Comparison of ENCODE assay signal across 9 cellular contexts in the genomic region with DNA sequence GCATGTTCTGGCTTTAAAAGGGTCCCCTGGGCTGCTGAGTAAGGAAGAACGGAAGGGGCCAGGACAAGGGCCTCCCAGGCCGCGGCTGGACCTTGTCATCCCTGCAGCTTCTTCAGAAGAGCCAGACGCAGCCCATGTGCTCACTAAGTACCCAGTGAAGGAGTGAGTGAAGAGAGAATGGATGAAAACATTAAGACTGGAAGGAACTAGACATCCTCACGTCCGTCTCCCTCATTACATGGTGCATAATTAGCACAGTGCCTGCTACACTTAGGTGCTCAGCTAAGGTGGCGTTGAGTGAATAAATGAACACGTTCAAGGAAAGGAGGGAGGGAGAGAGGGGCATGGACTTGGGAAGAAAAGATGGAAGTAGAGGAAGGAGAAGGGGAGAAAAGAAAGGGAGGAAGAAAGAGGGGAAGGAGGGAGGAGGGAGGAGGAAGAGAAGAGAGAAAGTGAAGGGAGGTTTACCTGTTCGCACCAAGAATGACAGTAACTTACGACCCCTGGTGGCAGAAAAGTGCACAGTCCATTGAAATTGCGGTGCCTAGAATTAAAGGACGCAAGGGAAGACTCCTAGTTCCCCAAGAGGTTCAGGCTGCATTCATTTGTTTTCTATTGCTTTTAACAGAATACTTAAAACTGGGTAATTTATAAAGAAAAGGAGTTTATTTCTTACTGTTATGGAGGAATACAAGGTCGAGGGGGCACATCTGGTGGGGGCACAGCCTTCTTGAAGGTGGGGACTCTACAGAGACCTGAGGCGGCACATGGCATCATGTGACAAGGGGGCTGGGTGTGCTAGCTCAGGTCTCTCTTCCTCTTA. TPM values are rescaled to one million over a fixed set of nuclear protein-coding genes. Genes with fewer than 3 reads are reported as not detected.
DNase-seq lines count a peak whose midpoint lies in the region; ATAC-seq and TF ChIP-seq lines count a peak whose summit lies in the region.
"Had no signal": no experiment of that assay in that cellular context is flagged by ENCODE, and none has a peak within 500 bp of the region (broad histone marks: within the 10 kb centered on the region; RNA-seq: fewer than 3 reads in every experiment).

No MANE protein-coding gene starts in this region.

- no peaks in the 10 kb centered on the region for H3K9me3 ChIP-seq in suprapubic skin

- peak overlapping the region; percentile 70 for H3K4me3 Mint-ChIP-seq in neural crest cell
- H3K4me3 Mint-ChIP-seq: stimulated activated naive CD8-positive, alpha-beta T cell treated with anti-CD3 and anti-CD28 coated beads, Interleukin-15, Interleukin-2, amounts not matched to agents 100 ng/mL and 50 ng/mL, for 24 hours had no signal

- TF ChIP-seq EP300 in suprapubic skin (IDR thresholded peaks at IDR 0.05), result no peak

- no peak overlapping the region for H3K4me3 ChIP-seq in suprapubic skin

- peaks cover 33% of the 10 kb centered on the region for H3K4me1 Mint-ChIP-seq in neural crest cell

- H3K27ac ChIP-seq in suprapubic skin, result no peak overlapping the region

- no peaks in the 10 kb centered on the region for H3K27me3 Mint-ChIP-seq in neural crest cell (ENCODE audit: low read depth)
- H3K27me3 Mint-ChIP-seq: stimulated activated naive CD8-positive, alpha-beta T cell treated with anti-CD3 and anti-CD28 coated beads, Interleukin-15, Interleukin-2, amounts not matched to agents 100 ng/mL and 50 ng/mL, for 24 hours had no signal

- peaks cover 7% of the 10 kb centered on the region for H3K36me3 Mint-ChIP-seq in neural crest cell (ENCODE audit: low read depth)

- peak; percentile 42 for ATAC-seq in HG02759 (IDR thresholded peaks at IDR 0.05; ENCODE audit: unreplicated experiment)
- peak; percentile 30 for ATAC-seq in esophagus mucosa
- no peak for ATAC-seq in HG03460 (IDR thresholded peaks at IDR 0.05; ENCODE audit: unreplicated experiment)

- DNase-seq in C1 segment of cervical spinal cord (lab: John Stamatoyannopoulos, UW), result peak in 8 of 14 donors; percentile 12 to 43 (median 25)
- DNase-seq in NOMO-1 treated with dmso at 0.1 percent for 144 hours (lab: John Stamatoyannopoulos, UW; ENCODE audit: unreplicated experiment), result peak; percentile 13
- peak; percentile 72 for DNase-seq in activated CD8-positive, alpha-beta memory T cell treated with anti-CD3 and anti-CD28 coated beads, Interleukin-2, amount 50 U/mL, for 4 hours
- DNase-seq in neural crest cell (ENCODE audit: low read depth, low spot score), result peak; percentile 72
- no peak for DNase-seq in suprapubic skin (ENCODE audit: low spot score in 2 of 2)

- H3K9me3 Mint-ChIP-seq in neural crest cell, result no peaks in the 10 kb centered on the region
- H3K9me3 Mint-ChIP-seq: stimulated activated naive CD8-positive, alpha-beta T cell treated with anti-CD3 and anti-CD28 coated beads, Interleukin-15, Interleukin-2, amounts not matched to agents 100 ng/mL and 50 ng/mL, for 24 hours had no signal

- TF ChIP-seq POLR2A in suprapubic skin (IDR thresholded peaks at IDR 0.05), result no peak

- H3K4me1 ChIP-seq in suprapubic skin, result peaks cover 30% of the 10 kb centered on the region

- H3K27me3 ChIP-seq in suprapubic skin, result no peaks in the 10 kb centered on the region

- TF ChIP-seq CTCF in neural crest cell (conservative IDR thresholded peaks at IDR 0.05) (peak; percentile 85), suprapubic skin (IDR thresholded peaks at IDR 0.05) (peak; percentile 72 to 77)

- no peak overlapping the region for H3K27ac Mint-ChIP-seq in neural crest cell (ENCODE audit: unreplicated experiment)
- H3K27ac Mint-ChIP-seq: stimulated activated naive CD8-positive, alpha-beta T cell treated with anti-CD3 and anti-CD28 coated beads, Interleukin-15, Interleukin-2, amounts not matched to agents 100 ng/mL and 50 ng/mL, for 24 hours had no signal

- H3K36me3 ChIP-seq in suprapubic skin, result peaks cover 10% of the 10 kb centered on the region

- WGBS in suprapubic skin, result 52% methylated on average over 14 of the region's 14 CpGs

RNA-seq across cellular contexts. Expression of a gene that starts 8.0 kb away (rescaled TPM):
- 7.8 TPM for total RNA-seq in esophagus mucosa
- 19.5 and 19.8 TPM in 2 replicates for total RNA-seq in neural crest cell
- total RNA-seq in suprapubic skin, result 10 to 100 TPM; 15.0 to 27.0 (median 25.8) TPM

RNA-seq across cellular contexts. Expression of a gene that starts 28.2 kb away (rescaled TPM):
- 2.1 TPM for total RNA-seq in esophagus mucosa
- 11.3 and 12.7 TPM in 2 replicates for total RNA-seq in neural crest cell
- 1 to 10 TPM; 2.6 to 8.1 (median 5.5) TPM for total RNA-seq in suprapubic skin

RNA-seq across cellular contexts. Expression of a gene that starts 30.0 kb away (rescaled TPM):
- 0.92 TPM for total RNA-seq in esophagus mucosa
- total RNA-seq in neural crest cell, result 6.1 and 6.7 TPM in 2 replicates
- 1 to 10 TPM; 1.1 to 8.9 (median 4.2) TPM for total RNA-seq in suprapubic skin

Comparison
In these comparisons a context has a peak if more than half of its experiments do, and no peak if none do; other contexts are left out.
1. DNase-seq: peak in C1 segment of cervical spinal cord (8 of 14), NOMO-1 treated with dmso at 0.1 percent for 144 hours (single experiment), activated CD8-positive, alpha-beta memory T cell treated with anti-CD3 and anti-CD28 coated beads, Interleukin-2, amount 50 U/mL, for 4 hours (single experiment) and neural crest cell (single experiment); none in suprapubic skin (0 of 2).